Comparison of ENCODE assay signal across 2 cellular contexts in genomic region chr1:94444819-94445218, GRCh38.
TF ChIP-seq lines count a peak whose summit lies in the region.

No MANE protein-coding gene starts in this region.

TF ChIP-seq in HEK293, 187 proteins besides CTCF, POLR2A, EP300 and RAD21:
- peak; percentile 24 for TF ChIP-seq SETDB1 (IDR thresholded peaks at IDR 0.05; ENCODE audit: insufficient read length, low read length)

TF ChIP-seq in HepG2, 621 proteins besides CTCF, POLR2A, EP300 and RAD21:
- TF ChIP-seq ZNF761 (CRISPR knock-in tag; conservative IDR thresholded peaks at IDR 0.05) = peak; percentile 100
